In genomic region chr7:130154501-130155317, GRCh38 we compare ENCODE assay signal across 10 cellular contexts.
DNase-seq lines count a peak whose midpoint lies in the region; ATAC-seq lines count a peak whose summit lies in the region.
"Had no signal": no experiment of that assay in that cellular context is flagged by ENCODE, and none has a peak within 500 bp of the region (broad histone marks: within the 10 kb centered on the region; RNA-seq: fewer than 3 reads in every experiment).

No MANE protein-coding gene starts in this region.

- no peaks in the 10 kb centered on the region for H3K27me3 ChIP-seq in layer of hippocampus (ENCODE audit: control insufficient read depth, insufficient read depth, low read length)
- H3K27me3 ChIP-seq: right lobe of liver had no signal

- peak overlapping the region; percentile 52 for H3K27ac ChIP-seq in layer of hippocampus (ENCODE audit: low read depth, low read length)
- H3K27ac ChIP-seq: epithelial cell of prostate, right lobe of liver had no signal

- peak; percentile 96 for DNase-seq in COR-L47 (lab: John Stamatoyannopoulos, UW)
- peak; percentile 49 for DNase-seq in NCI-H1105 (lab: John Stamatoyannopoulos, UW)
- DNase-seq in SW480 (ENCODE audit: low spot score) = peak; percentile 22
- DNase-seq in putamen (ENCODE audit: low spot score) = no peak
- DNase-seq: right lobe of liver had no signal

- ATAC-seq in GM19324 (IDR thresholded peaks at IDR 0.05; ENCODE audit: low FRiP score, unreplicated experiment) (no peak), HG03354 (IDR thresholded peaks at IDR 0.05; ENCODE audit: poor library complexity, severe bottlenecking, unreplicated experiment) (no peak), GM18870 (IDR thresholded peaks at IDR 0.05; ENCODE audit: unreplicated experiment) (no peak)
